Comparison of ENCODE assay signal across 1 cellular context in the genomic region with DNA sequence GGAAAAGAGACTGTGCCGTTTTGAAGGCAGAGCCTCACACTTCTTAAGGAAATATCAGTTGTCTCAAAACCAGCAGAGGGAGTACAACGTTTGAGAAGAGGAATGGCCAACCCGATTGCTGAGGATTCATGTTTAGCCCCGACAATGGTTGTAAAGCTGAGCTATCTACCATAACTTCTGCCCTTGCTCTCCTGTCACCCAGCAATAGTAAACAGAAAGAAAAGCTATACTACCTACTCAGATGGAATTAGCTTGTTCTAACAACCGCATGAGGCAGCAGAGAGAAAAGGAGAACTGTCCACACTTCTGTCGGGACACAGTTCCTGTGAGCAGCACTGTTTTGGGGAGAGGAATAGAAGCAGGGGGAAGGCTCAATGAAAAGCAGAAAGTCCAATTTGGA.
TF ChIP-seq lines count a peak whose summit lies in the region.

No MANE protein-coding gene starts in this region.

TF ChIP-seq in K562, 482 proteins besides CTCF, POLR2A, EP300 and RAD21 (continued from another document and continues in another):
- TF ChIP-seq, protein P1, sequence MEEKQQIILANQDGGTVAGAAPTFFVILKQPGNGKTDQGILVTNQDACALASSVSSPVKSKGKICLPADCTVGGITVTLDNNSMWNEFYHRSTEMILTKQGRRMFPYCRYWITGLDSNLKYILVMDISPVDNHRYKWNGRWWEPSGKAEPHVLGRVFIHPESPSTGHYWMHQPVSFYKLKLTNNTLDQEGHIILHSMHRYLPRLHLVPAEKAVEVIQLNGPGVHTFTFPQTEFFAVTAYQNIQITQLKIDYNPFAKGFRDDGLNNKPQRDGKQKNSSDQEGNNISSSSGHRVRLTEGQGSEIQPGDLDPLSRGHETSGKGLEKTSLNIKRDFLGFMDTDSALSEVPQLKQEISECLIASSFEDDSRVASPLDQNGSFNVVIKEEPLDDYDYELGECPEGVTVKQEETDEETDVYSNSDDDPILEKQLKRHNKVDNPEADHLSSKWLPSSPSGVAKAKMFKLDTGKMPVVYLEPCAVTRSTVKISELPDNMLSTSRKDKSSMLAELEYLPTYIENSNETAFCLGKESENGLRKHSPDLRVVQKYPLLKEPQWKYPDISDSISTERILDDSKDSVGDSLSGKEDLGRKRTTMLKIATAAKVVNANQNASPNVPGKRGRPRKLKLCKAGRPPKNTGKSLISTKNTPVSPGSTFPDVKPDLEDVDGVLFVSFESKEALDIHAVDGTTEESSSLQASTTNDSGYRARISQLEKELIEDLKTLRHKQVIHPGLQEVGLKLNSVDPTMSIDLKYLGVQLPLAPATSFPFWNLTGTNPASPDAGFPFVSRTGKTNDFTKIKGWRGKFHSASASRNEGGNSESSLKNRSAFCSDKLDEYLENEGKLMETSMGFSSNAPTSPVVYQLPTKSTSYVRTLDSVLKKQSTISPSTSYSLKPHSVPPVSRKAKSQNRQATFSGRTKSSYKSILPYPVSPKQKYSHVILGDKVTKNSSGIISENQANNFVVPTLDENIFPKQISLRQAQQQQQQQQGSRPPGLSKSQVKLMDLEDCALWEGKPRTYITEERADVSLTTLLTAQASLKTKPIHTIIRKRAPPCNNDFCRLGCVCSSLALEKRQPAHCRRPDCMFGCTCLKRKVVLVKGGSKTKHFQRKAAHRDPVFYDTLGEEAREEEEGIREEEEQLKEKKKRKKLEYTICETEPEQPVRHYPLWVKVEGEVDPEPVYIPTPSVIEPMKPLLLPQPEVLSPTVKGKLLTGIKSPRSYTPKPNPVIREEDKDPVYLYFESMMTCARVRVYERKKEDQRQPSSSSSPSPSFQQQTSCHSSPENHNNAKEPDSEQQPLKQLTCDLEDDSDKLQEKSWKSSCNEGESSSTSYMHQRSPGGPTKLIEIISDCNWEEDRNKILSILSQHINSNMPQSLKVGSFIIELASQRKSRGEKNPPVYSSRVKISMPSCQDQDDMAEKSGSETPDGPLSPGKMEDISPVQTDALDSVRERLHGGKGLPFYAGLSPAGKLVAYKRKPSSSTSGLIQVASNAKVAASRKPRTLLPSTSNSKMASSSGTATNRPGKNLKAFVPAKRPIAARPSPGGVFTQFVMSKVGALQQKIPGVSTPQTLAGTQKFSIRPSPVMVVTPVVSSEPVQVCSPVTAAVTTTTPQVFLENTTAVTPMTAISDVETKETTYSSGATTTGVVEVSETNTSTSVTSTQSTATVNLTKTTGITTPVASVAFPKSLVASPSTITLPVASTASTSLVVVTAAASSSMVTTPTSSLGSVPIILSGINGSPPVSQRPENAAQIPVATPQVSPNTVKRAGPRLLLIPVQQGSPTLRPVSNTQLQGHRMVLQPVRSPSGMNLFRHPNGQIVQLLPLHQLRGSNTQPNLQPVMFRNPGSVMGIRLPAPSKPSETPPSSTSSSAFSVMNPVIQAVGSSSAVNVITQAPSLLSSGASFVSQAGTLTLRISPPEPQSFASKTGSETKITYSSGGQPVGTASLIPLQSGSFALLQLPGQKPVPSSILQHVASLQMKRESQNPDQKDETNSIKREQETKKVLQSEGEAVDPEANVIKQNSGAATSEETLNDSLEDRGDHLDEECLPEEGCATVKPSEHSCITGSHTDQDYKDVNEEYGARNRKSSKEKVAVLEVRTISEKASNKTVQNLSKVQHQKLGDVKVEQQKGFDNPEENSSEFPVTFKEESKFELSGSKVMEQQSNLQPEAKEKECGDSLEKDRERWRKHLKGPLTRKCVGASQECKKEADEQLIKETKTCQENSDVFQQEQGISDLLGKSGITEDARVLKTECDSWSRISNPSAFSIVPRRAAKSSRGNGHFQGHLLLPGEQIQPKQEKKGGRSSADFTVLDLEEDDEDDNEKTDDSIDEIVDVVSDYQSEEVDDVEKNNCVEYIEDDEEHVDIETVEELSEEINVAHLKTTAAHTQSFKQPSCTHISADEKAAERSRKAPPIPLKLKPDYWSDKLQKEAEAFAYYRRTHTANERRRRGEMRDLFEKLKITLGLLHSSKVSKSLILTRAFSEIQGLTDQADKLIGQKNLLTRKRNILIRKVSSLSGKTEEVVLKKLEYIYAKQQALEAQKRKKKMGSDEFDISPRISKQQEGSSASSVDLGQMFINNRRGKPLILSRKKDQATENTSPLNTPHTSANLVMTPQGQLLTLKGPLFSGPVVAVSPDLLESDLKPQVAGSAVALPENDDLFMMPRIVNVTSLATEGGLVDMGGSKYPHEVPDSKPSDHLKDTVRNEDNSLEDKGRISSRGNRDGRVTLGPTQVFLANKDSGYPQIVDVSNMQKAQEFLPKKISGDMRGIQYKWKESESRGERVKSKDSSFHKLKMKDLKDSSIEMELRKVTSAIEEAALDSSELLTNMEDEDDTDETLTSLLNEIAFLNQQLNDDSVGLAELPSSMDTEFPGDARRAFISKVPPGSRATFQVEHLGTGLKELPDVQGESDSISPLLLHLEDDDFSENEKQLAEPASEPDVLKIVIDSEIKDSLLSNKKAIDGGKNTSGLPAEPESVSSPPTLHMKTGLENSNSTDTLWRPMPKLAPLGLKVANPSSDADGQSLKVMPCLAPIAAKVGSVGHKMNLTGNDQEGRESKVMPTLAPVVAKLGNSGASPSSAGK (IDR thresholded peaks at IDR 0.05), result no peak
- TF ChIP-seq KAT8 (IDR thresholded peaks at IDR 0.05; ENCODE audit: low read depth), result no peak
- TF ChIP-seq KHSRP (IDR thresholded peaks at IDR 0.05), result no peak
- no peak for TF ChIP-seq ZNF561 (CRISPR knock-in tag; conservative IDR thresholded peaks at IDR 0.05)
- TF ChIP-seq ZNF224 (CRISPR knock-in tag; IDR thresholded peaks at IDR 0.05), result no peak
- TF ChIP-seq EHMT2 (IDR thresholded peaks at IDR 0.05), result peak; percentile 23; the same call in 1 of the 2 replicates
- no peak for TF ChIP-seq NELFE (IDR thresholded peaks at IDR 0.05; ENCODE audit: insufficient read depth, insufficient read length)
- TF ChIP-seq CEBPB (tag; IDR thresholded peaks at IDR 0.05), result no peak
- TF ChIP-seq SMAD2 (IDR thresholded peaks at IDR 0.05; ENCODE audit: low read depth, low read length), result no peak
- no peak for TF ChIP-seq HIVEP1 (CRISPR knock-in tag; IDR thresholded peaks at IDR 0.05)
- TF ChIP-seq SIN3A (IDR thresholded peaks at IDR 0.05; ENCODE audit: borderline replicate concordance in 2 of 2, control insufficient read depth in 1 of 2, low read depth in 2 of 2, low read length in 2 of 2), result no peak
- TF ChIP-seq ZNF668 (CRISPR knock-in tag; IDR thresholded peaks at IDR 0.05), result no peak
- no peak for TF ChIP-seq NFATC3 (IDR thresholded peaks at IDR 0.05)
- no peak for TF ChIP-seq KLF10 (CRISPR knock-in tag; IDR thresholded peaks at IDR 0.05)
- peak; percentile 62; the same call in 1 of the 2 replicates for TF ChIP-seq SMARCC2 (IDR thresholded peaks at IDR 0.05; ENCODE audit: low read depth)
- no peak for TF ChIP-seq CC2D1A (IDR thresholded peaks at IDR 0.05)
- TF ChIP-seq EWSR1 (IDR thresholded peaks at IDR 0.05; ENCODE audit: borderline replicate concordance, low read depth, partially characterized antibody), result no peak
- no peak for TF ChIP-seq HES1 (IDR thresholded peaks at IDR 0.05; ENCODE audit: low read depth)
- 0 out of 2 replicates have a peak, but pooled peaks have one; percentile 19 for TF ChIP-seq NR2C2 (CRISPR knock-in tag; IDR thresholded peaks at IDR 0.05)
- no peak for TF ChIP-seq NR2C2 (tag; IDR thresholded peaks at IDR 0.05)
- TF ChIP-seq, protein P2, sequence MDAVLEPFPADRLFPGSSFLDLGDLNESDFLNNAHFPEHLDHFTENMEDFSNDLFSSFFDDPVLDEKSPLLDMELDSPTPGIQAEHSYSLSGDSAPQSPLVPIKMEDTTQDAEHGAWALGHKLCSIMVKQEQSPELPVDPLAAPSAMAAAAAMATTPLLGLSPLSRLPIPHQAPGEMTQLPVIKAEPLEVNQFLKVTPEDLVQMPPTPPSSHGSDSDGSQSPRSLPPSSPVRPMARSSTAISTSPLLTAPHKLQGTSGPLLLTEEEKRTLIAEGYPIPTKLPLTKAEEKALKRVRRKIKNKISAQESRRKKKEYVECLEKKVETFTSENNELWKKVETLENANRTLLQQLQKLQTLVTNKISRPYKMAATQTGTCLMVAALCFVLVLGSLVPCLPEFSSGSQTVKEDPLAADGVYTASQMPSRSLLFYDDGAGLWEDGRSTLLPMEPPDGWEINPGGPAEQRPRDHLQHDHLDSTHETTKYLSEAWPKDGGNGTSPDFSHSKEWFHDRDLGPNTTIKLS (IDR thresholded peaks at IDR 0.05; ENCODE audit: borderline replicate concordance, low read depth), result no peak
- TF ChIP-seq CREM (IDR thresholded peaks at IDR 0.05; ENCODE audit: low read depth), result peak; percentile 41; the same call in 1 of the 2 replicates
- TF ChIP-seq SMC3 (conservative IDR thresholded peaks at IDR 0.05; ENCODE audit: insufficient read depth, low read depth, low read length), result no peak
- no peak for TF ChIP-seq ZNF140 (CRISPR knock-in tag; IDR thresholded peaks at IDR 0.05)
- no peak for TF ChIP-seq ZNF232 (CRISPR knock-in tag; IDR thresholded peaks at IDR 0.05)
- no peak for TF ChIP-seq NUFIP1 (IDR thresholded peaks at IDR 0.05; ENCODE audit: partially characterized antibody)
- peak; percentile 27; the same call in 1 of the 2 replicates for TF ChIP-seq CTBP1 (IDR thresholded peaks at IDR 0.05; ENCODE audit: borderline replicate concordance)
- TF ChIP-seq PRMT5 (CRISPR knock-in tag; IDR thresholded peaks at IDR 0.05), result no peak
- no peak for TF ChIP-seq BRD4 (IDR thresholded peaks at IDR 0.05)
- TF ChIP-seq, protein P3, sequence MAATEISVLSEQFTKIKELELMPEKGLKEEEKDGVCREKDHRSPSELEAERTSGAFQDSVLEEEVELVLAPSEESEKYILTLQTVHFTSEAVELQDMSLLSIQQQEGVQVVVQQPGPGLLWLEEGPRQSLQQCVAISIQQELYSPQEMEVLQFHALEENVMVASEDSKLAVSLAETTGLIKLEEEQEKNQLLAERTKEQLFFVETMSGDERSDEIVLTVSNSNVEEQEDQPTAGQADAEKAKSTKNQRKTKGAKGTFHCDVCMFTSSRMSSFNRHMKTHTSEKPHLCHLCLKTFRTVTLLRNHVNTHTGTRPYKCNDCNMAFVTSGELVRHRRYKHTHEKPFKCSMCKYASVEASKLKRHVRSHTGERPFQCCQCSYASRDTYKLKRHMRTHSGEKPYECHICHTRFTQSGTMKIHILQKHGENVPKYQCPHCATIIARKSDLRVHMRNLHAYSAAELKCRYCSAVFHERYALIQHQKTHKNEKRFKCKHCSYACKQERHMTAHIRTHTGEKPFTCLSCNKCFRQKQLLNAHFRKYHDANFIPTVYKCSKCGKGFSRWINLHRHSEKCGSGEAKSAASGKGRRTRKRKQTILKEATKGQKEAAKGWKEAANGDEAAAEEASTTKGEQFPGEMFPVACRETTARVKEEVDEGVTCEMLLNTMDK (IDR thresholded peaks at IDR 0.05; ENCODE audit: borderline replicate concordance, insufficient read depth, low read depth, low read length, poor library complexity, severe bottlenecking), result peak; percentile 46
- TF ChIP-seq, protein P4, sequence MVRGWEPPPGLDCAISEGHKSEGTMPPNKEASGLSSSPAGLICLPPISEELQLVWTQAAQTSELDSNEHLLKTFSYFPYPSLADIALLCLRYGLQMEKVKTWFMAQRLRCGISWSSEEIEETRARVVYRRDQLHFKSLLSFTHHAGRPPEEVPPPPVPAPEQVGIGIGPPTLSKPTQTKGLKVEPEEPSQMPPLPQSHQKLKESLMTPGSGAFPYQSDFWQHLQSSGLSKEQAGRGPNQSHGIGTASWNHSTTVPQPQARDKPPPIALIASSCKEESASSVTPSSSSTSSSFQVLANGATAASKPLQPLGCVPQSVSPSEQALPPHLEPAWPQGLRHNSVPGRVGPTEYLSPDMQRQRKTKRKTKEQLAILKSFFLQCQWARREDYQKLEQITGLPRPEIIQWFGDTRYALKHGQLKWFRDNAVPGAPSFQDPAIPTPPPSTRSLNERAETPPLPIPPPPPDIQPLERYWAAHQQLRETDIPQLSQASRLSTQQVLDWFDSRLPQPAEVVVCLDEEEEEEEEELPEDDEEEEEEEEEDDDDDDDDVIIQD (CRISPR knock-in tag; IDR thresholded peaks at IDR 0.05), result no peak
- 0 out of 2 replicates have a peak, but pooled peaks have one; percentile 11 for TF ChIP-seq HDAC2 (IDR thresholded peaks at IDR 0.05)
- no peak for TF ChIP-seq CBFB (CRISPR knock-in tag; IDR thresholded peaks at IDR 0.05)
- no peak for TF ChIP-seq FUS (optimal IDR thresholded peaks at IDR 0.05; ENCODE audit: low read depth, low read length)
- no peak for TF ChIP-seq GATA2 (CRISPR knock-in tag; IDR thresholded peaks at IDR 0.05)
- peak; percentile 44; the same call in 1 of the 2 replicates for TF ChIP-seq SP1 (CRISPR knock-in tag; IDR thresholded peaks at IDR 0.05)
- no peak for TF ChIP-seq FIP1L1 (IDR thresholded peaks at IDR 0.05; ENCODE audit: low read depth, low read length, poor library complexity, severe bottlenecking)
- TF ChIP-seq, protein P5, sequence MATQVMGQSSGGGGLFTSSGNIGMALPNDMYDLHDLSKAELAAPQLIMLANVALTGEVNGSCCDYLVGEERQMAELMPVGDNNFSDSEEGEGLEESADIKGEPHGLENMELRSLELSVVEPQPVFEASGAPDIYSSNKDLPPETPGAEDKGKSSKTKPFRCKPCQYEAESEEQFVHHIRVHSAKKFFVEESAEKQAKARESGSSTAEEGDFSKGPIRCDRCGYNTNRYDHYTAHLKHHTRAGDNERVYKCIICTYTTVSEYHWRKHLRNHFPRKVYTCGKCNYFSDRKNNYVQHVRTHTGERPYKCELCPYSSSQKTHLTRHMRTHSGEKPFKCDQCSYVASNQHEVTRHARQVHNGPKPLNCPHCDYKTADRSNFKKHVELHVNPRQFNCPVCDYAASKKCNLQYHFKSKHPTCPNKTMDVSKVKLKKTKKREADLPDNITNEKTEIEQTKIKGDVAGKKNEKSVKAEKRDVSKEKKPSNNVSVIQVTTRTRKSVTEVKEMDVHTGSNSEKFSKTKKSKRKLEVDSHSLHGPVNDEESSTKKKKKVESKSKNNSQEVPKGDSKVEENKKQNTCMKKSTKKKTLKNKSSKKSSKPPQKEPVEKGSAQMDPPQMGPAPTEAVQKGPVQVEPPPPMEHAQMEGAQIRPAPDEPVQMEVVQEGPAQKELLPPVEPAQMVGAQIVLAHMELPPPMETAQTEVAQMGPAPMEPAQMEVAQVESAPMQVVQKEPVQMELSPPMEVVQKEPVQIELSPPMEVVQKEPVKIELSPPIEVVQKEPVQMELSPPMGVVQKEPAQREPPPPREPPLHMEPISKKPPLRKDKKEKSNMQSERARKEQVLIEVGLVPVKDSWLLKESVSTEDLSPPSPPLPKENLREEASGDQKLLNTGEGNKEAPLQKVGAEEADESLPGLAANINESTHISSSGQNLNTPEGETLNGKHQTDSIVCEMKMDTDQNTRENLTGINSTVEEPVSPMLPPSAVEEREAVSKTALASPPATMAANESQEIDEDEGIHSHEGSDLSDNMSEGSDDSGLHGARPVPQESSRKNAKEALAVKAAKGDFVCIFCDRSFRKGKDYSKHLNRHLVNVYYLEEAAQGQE (CRISPR knock-in tag; IDR thresholded peaks at IDR 0.05; ENCODE audit: low read depth), result no peak
- TF ChIP-seq STAG1 (CRISPR knock-in tag; IDR thresholded peaks at IDR 0.05; ENCODE audit: borderline replicate concordance), result no peak
- TF ChIP-seq DDX20 (tag; IDR thresholded peaks at IDR 0.05; ENCODE audit: low read depth), result no peak
- TF ChIP-seq TCF7 (IDR thresholded peaks at IDR 0.05; ENCODE audit: borderline replicate concordance), result no peak
- TF ChIP-seq SMARCA4 (IDR thresholded peaks at IDR 0.05), result peak; percentile 70
- TF ChIP-seq ETV5 (CRISPR knock-in tag; IDR thresholded peaks at IDR 0.05; ENCODE audit: low read depth), result no peak
